3 cellular contexts compared by ENCODE assay signal in the genomic region with DNA sequence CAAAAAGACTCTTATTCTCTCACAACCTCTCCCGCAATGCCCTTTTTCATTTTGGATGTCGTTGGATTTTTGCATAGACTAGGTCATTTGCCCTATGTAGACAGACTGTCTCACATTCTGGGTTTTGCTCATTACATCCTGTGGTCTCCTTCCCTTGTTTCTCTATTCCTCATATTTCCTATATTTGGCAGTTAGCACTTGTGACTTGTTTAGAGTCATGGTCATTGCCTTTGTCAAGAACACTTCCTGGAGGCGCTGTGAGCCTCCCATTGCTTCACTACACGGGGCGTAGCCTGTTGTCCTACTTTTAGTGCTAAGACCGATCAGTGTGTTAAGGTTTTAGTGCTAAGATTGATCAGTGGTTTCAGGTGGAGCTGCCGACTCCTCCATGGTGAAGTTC.
TF ChIP-seq lines count a peak whose summit lies in the region.

No MANE protein-coding gene starts in this region.

TF ChIP-seq in HepG2, 621 proteins besides CTCF, POLR2A, EP300 and RAD21 (continues in another document):
- TF ChIP-seq ELF3 (CRISPR knock-in tag; IDR thresholded peaks at IDR 0.05): no peak
- no peak for TF ChIP-seq HNF4G (IDR thresholded peaks at IDR 0.05; ENCODE audit: borderline replicate concordance, low read depth, low read length)
- TF ChIP-seq HNF4G (CRISPR knock-in tag; IDR thresholded peaks at IDR 0.05; ENCODE audit: borderline replicate concordance, low read depth): no peak
- no peak for TF ChIP-seq PHB2 (IDR thresholded peaks at IDR 0.05; ENCODE audit: partially characterized antibody)
- no peak for TF ChIP-seq SMAD1 (CRISPR knock-in tag; IDR thresholded peaks at IDR 0.05; ENCODE audit: borderline replicate concordance, low read depth)
- TF ChIP-seq, protein P1, sequence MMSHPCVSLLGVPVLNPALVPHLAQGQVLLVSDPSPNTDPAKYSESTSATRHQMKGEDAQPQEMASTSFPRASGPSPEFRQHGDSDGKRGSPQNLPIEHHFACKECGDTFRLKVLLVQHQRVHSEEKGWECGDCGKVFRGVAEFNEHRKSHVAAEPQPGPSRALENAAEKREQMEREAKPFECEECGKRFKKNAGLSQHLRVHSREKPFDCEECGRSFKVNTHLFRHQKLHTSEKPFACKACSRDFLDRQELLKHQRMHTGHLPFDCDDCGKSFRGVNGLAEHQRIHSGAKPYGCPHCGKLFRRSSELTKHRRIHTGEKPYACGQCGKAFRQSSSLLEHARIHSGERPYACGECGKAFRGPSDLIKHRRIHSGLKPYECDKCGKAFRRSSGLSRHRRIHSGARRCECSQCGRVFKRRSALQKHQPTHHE (CRISPR knock-in tag; IDR thresholded peaks at IDR 0.05; ENCODE audit: borderline replicate concordance): no peak
- TF ChIP-seq NR1H2 (CRISPR knock-in tag; IDR thresholded peaks at IDR 0.05; ENCODE audit: borderline replicate concordance, low read depth): no peak
- TF ChIP-seq RELA (CRISPR knock-in tag; IDR thresholded peaks at IDR 0.05): no peak
- TF ChIP-seq FOXA1 (IDR thresholded peaks at IDR 0.05): no peak
- TF ChIP-seq FOXA1 (CRISPR knock-in tag; IDR thresholded peaks at IDR 0.05): no peak
- TF ChIP-seq KDM5A (IDR thresholded peaks at IDR 0.05; ENCODE audit: borderline replicate concordance, low read length): no peak
- TF ChIP-seq, protein P2, sequence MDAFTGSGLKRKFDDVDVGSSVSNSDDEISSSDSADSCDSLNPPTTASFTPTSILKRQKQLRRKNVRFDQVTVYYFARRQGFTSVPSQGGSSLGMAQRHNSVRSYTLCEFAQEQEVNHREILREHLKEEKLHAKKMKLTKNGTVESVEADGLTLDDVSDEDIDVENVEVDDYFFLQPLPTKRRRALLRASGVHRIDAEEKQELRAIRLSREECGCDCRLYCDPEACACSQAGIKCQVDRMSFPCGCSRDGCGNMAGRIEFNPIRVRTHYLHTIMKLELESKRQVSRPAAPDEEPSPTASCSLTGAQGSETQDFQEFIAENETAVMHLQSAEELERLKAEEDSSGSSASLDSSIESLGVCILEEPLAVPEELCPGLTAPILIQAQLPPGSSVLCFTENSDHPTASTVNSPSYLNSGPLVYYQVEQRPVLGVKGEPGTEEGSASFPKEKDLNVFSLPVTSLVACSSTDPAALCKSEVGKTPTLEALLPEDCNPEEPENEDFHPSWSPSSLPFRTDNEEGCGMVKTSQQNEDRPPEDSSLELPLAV (CRISPR knock-in tag; conservative IDR thresholded peaks at IDR 0.05; ENCODE audit: low read depth): no peak
- no peak for TF ChIP-seq EED (CRISPR knock-in tag; IDR thresholded peaks at IDR 0.05)
- no peak for TF ChIP-seq CHD2 (IDR thresholded peaks at IDR 0.05; ENCODE audit: low read depth, low read length)
- TF ChIP-seq HMG20A (CRISPR knock-in tag; IDR thresholded peaks at IDR 0.05; ENCODE audit: borderline replicate concordance): no peak
- TF ChIP-seq SMYD3 (CRISPR knock-in tag; IDR thresholded peaks at IDR 0.05): no peak
- TF ChIP-seq, protein P3, sequence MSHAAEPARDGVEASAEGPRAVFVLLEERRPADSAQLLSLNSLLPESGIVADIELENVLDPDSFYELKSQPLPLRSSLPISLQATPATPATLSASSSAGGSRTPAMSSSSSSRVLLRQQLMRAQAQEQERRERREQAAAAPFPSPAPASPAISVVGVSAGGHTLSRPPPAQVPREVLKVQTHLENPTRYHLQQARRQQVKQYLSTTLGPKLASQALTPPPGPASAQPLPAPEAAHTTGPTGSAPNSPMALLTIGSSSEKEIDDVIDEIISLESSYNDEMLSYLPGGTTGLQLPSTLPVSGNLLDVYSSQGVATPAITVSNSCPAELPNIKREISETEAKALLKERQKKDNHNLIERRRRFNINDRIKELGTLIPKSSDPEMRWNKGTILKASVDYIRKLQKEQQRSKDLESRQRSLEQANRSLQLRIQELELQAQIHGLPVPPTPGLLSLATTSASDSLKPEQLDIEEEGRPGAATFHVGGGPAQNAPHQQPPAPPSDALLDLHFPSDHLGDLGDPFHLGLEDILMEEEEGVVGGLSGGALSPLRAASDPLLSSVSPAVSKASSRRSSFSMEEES (CRISPR knock-in tag; IDR thresholded peaks at IDR 0.05): no peak
- no peak for TF ChIP-seq BORCS8-MEF2B (CRISPR knock-in tag; IDR thresholded peaks at IDR 0.05)
- no peak for TF ChIP-seq ZNF33A (CRISPR knock-in tag; IDR thresholded peaks at IDR 0.05; ENCODE audit: borderline replicate concordance)
- TF ChIP-seq PRPF4 (IDR thresholded peaks at IDR 0.05; ENCODE audit: low read depth, low read length, poor library complexity, severe bottlenecking): no peak

TF ChIP-seq in GM12891, 5 proteins besides CTCF, POLR2A, EP300 and RAD21:
- TF ChIP-seq PAX5 (IDR thresholded peaks at IDR 0.05; ENCODE audit: insufficient read depth, low read length, severe bottlenecking) (no peak), POLR2AphosphoS5 (IDR thresholded peaks at IDR 0.05; ENCODE audit: low read depth, low read length) (no peak), SPI1 (IDR thresholded peaks at IDR 0.05; ENCODE audit: low read depth, low read length) (no peak), TAF1 (IDR thresholded peaks at IDR 0.05; ENCODE audit: low read depth, low read length) (no peak), POU2F2 (IDR thresholded peaks at IDR 0.05; ENCODE audit: low read depth, low read length) (no peak)
TF ChIP-seq in GM12891: peak in this region for 0.

TF ChIP-seq in SK-N-SH, 30 proteins besides CTCF, POLR2A, EP300 and RAD21:
- TF ChIP-seq, protein P4, sequence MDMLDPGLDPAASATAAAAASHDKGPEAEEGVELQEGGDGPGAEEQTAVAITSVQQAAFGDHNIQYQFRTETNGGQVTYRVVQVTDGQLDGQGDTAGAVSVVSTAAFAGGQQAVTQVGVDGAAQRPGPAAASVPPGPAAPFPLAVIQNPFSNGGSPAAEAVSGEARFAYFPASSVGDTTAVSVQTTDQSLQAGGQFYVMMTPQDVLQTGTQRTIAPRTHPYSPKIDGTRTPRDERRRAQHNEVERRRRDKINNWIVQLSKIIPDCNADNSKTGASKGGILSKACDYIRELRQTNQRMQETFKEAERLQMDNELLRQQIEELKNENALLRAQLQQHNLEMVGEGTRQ (IDR thresholded peaks at IDR 0.05; ENCODE audit: borderline replicate concordance, low read depth, low read length): no peak
- no peak for TF ChIP-seq CHD2 (IDR thresholded peaks at IDR 0.05; ENCODE audit: low read length, partially characterized antibody)
- TF ChIP-seq FOXM1 (IDR thresholded peaks at IDR 0.05; ENCODE audit: low read depth): no peak
- TF ChIP-seq NFIC (IDR thresholded peaks at IDR 0.05; ENCODE audit: borderline replicate concordance): no peak
- TF ChIP-seq JUND (IDR thresholded peaks at IDR 0.05): no peak
- no peak for TF ChIP-seq SMC3 (IDR thresholded peaks at IDR 0.05; ENCODE audit: low read depth, low read length)
- TF ChIP-seq, protein P5, sequence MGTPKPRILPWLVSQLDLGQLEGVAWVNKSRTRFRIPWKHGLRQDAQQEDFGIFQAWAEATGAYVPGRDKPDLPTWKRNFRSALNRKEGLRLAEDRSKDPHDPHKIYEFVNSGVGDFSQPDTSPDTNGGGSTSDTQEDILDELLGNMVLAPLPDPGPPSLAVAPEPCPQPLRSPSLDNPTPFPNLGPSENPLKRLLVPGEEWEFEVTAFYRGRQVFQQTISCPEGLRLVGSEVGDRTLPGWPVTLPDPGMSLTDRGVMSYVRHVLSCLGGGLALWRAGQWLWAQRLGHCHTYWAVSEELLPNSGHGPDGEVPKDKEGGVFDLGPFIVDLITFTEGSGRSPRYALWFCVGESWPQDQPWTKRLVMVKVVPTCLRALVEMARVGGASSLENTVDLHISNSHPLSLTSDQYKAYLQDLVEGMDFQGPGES (IDR thresholded peaks at IDR 0.05; ENCODE audit: low read depth, low read length): no peak
- no peak for TF ChIP-seq FOSL2 (IDR thresholded peaks at IDR 0.05; ENCODE audit: borderline replicate concordance, low read depth)
- TF ChIP-seq POLR2AphosphoS5 (IDR thresholded peaks at IDR 0.05; ENCODE audit: low read depth, low read length): no peak
- TF ChIP-seq TCF12 (IDR thresholded peaks at IDR 0.05): no peak
- TF ChIP-seq FOXJ3 (CRISPR knock-in tag; IDR thresholded peaks at IDR 0.05): no peak
- no peak for TF ChIP-seq RCOR1 (IDR thresholded peaks at IDR 0.05; ENCODE audit: low read length)
- no peak for TF ChIP-seq YY1 (IDR thresholded peaks at IDR 0.05; ENCODE audit: low read depth)
- TF ChIP-seq TAF1 (IDR thresholded peaks at IDR 0.05; ENCODE audit: borderline replicate concordance, low read depth, low read length): no peak
- TF ChIP-seq, protein P6, sequence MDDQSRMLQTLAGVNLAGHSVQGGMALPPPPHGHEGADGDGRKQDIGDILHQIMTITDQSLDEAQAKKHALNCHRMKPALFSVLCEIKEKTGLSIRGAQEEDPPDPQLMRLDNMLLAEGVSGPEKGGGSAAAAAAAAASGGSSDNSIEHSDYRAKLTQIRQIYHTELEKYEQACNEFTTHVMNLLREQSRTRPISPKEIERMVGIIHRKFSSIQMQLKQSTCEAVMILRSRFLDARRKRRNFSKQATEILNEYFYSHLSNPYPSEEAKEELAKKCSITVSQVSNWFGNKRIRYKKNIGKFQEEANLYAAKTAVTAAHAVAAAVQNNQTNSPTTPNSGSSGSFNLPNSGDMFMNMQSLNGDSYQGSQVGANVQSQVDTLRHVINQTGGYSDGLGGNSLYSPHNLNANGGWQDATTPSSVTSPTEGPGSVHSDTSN (IDR thresholded peaks at IDR 0.05): no peak
- TF ChIP-seq, protein P7, sequence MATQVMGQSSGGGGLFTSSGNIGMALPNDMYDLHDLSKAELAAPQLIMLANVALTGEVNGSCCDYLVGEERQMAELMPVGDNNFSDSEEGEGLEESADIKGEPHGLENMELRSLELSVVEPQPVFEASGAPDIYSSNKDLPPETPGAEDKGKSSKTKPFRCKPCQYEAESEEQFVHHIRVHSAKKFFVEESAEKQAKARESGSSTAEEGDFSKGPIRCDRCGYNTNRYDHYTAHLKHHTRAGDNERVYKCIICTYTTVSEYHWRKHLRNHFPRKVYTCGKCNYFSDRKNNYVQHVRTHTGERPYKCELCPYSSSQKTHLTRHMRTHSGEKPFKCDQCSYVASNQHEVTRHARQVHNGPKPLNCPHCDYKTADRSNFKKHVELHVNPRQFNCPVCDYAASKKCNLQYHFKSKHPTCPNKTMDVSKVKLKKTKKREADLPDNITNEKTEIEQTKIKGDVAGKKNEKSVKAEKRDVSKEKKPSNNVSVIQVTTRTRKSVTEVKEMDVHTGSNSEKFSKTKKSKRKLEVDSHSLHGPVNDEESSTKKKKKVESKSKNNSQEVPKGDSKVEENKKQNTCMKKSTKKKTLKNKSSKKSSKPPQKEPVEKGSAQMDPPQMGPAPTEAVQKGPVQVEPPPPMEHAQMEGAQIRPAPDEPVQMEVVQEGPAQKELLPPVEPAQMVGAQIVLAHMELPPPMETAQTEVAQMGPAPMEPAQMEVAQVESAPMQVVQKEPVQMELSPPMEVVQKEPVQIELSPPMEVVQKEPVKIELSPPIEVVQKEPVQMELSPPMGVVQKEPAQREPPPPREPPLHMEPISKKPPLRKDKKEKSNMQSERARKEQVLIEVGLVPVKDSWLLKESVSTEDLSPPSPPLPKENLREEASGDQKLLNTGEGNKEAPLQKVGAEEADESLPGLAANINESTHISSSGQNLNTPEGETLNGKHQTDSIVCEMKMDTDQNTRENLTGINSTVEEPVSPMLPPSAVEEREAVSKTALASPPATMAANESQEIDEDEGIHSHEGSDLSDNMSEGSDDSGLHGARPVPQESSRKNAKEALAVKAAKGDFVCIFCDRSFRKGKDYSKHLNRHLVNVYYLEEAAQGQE (IDR thresholded peaks at IDR 0.05; ENCODE audit: low read depth, low read length): no peak
- no peak for TF ChIP-seq MEF2A (IDR thresholded peaks at IDR 0.05; ENCODE audit: borderline replicate concordance, low read depth)
